27 cellular contexts compared by ENCODE assay signal in the genomic region with DNA sequence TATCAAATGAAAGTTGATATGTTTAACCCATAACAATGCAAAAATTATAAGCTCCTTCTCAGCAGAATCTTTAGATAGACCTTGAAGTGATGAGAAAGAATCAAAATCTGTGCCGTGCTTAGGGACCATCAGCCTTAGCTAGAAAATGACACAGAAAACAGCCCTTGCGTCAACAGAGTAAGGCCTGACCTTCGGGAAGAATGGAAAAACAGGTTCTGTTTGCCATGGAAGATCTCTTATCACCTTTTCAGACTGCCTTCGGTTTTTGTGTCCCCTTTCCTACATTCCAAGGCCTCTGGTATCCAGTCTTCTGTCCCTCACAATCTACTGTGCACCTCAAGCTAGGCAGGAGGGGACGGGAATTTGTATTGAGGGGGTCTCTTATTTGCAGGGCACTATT. TPM values are rescaled to one million over a fixed set of nuclear protein-coding genes. Genes with fewer than 3 reads are reported as not detected.
"Had no signal": no experiment of that assay in that cellular context is flagged by ENCODE, and none has a peak within 500 bp of the region (broad histone marks: within the 10 kb centered on the region; RNA-seq: fewer than 3 reads in every experiment).

No MANE protein-coding gene starts in this region.

- DNase-seq: activated B cell treated with CpG ODN at 0.5 μM for 24 hours; activated CD4-positive, alpha-beta T cell treated with anti-CD3 and anti-CD28 coated beads for 1 hour; activated CD4-positive, alpha-beta T cell treated with anti-CD3 and anti-CD28 coated beads, Interleukin-2, amount 10 ng/mL, durations not matched to agents 24 days and 14 days; activated CD4-positive, alpha-beta T cell treated with anti-CD3 and anti-CD28 coated beads, Interleukin-2, amount 50 U/mL, for 48 hours; activated CD8-positive, alpha-beta memory T cell treated with anti-CD3 and anti-CD28 coated beads, Interleukin-2, amount 10 ng/mL, durations not matched to agents 7 days and 5 days; activated gamma-delta T cell; activated naive CD4-positive, alpha-beta T cell treated with anti-CD3 and anti-CD28 coated beads, Interleukin-2, amount 10 ng/mL, durations not matched to agents 7 days and 5 days; activated naive CD8-positive, alpha-beta T cell treated with anti-CD3 and anti-CD28 coated beads for 36 hours; activated T-cell treated with anti-CD3 and anti-CD28 coated beads, Interleukin-2, amount 50 U/mL, for 4 hours; KG1; NCI-H1048; NCI-H1694; NCI-H2029; NCI-H2107; NCI-H2171 treated with DMSO at 0.1 percent for 48 hours; NCI-H226; NCI-H526; NCI-H82; SJCRH30; SK-N-SH; T-helper 1 cell had no signal

- ATAC-seq: activated CD8-positive, alpha-beta memory T cell treated with anti-CD3 and anti-CD28 coated beads, Interleukin-2, amount 10 ng/mL, durations not matched to agents 7 days and 5 days; activated T-cell treated with anti-CD3 and anti-CD28 coated beads, Interleukin-2, amount 50 U/mL, for 4 hours had no signal

- H3K27me3 Mint-ChIP-seq: activated B cell treated with CpG ODN at 0.5 μM for 24 hours; activated CD8-positive, alpha-beta memory T cell treated with anti-CD3 and anti-CD28 coated beads, Interleukin-2, amount 10 ng/mL, durations not matched to agents 7 days and 5 days; activated naive CD4-positive, alpha-beta T cell treated with anti-CD3 and anti-CD28 coated beads, Interleukin-2, amount 10 ng/mL, durations not matched to agents 7 days and 5 days; activated naive CD8-positive, alpha-beta T cell treated with anti-CD3 and anti-CD28 coated beads for 36 hours had no signal

- H3K36me3 Mint-ChIP-seq: activated CD8-positive, alpha-beta memory T cell treated with anti-CD3 and anti-CD28 coated beads, Interleukin-2, amount 10 ng/mL, durations not matched to agents 7 days and 5 days; activated naive CD4-positive, alpha-beta T cell treated with anti-CD3 and anti-CD28 coated beads, Interleukin-2, amount 10 ng/mL, durations not matched to agents 7 days and 5 days; activated naive CD8-positive, alpha-beta T cell treated with anti-CD3 and anti-CD28 coated beads for 36 hours; IgD-negative memory B cell had no signal

- H3K9me3 Mint-ChIP-seq: activated B cell treated with CpG ODN at 0.5 μM for 24 hours; activated naive CD4-positive, alpha-beta T cell treated with anti-CD3 and anti-CD28 coated beads, Interleukin-2, amount 10 ng/mL, durations not matched to agents 7 days and 5 days; activated naive CD8-positive, alpha-beta T cell treated with anti-CD3 and anti-CD28 coated beads for 36 hours; activated T-cell treated with anti-CD3 and anti-CD28 coated beads, Interleukin-2, amount 50 U/mL, for 4 hours had no signal

- H3K4me1 Mint-ChIP-seq: activated B cell treated with CpG ODN at 0.5 μM for 24 hours; activated CD4-positive, alpha-beta T cell treated with anti-CD3 and anti-CD28 coated beads, Interleukin-2, amount 10 ng/mL, durations not matched to agents 24 days and 14 days; activated CD8-positive, alpha-beta memory T cell treated with anti-CD3 and anti-CD28 coated beads, Interleukin-2, amount 10 ng/mL, durations not matched to agents 7 days and 5 days; activated naive CD4-positive, alpha-beta T cell treated with anti-CD3 and anti-CD28 coated beads, Interleukin-2, amount 10 ng/mL, durations not matched to agents 7 days and 5 days; IgD-negative memory B cell had no signal

- H3K4me3 Mint-ChIP-seq: activated B cell treated with CpG ODN at 0.5 μM for 24 hours; activated CD4-positive, alpha-beta T cell treated with anti-CD3 and anti-CD28 coated beads, Interleukin-2, amount 10 ng/mL, durations not matched to agents 24 days and 14 days; activated CD8-positive, alpha-beta memory T cell treated with anti-CD3 and anti-CD28 coated beads, Interleukin-2, amount 10 ng/mL, durations not matched to agents 7 days and 5 days; activated naive CD4-positive, alpha-beta T cell treated with anti-CD3 and anti-CD28 coated beads, Interleukin-2, amount 10 ng/mL, durations not matched to agents 7 days and 5 days; activated naive CD8-positive, alpha-beta T cell treated with anti-CD3 and anti-CD28 coated beads for 36 hours; activated T-cell treated with anti-CD3 and anti-CD28 coated beads, Interleukin-2, amount 50 U/mL, for 4 hours; IgD-negative memory B cell had no signal

- H3K27me3 ChIP-seq: SJCRH30 had no signal

- H3K9me3 ChIP-seq: SJCRH30, SK-N-SH had no signal

- H3K9ac ChIP-seq: SK-N-SH had no signal

- H3K36me3 ChIP-seq: SJCRH30 had no signal

- H3K27ac Mint-ChIP-seq: activated B cell treated with CpG ODN at 0.5 μM for 24 hours; activated CD4-positive, alpha-beta T cell treated with anti-CD3 and anti-CD28 coated beads, Interleukin-2, amount 10 ng/mL, durations not matched to agents 24 days and 14 days; activated CD8-positive, alpha-beta memory T cell treated with anti-CD3 and anti-CD28 coated beads, Interleukin-2, amount 10 ng/mL, durations not matched to agents 7 days and 5 days; activated naive CD4-positive, alpha-beta T cell treated with anti-CD3 and anti-CD28 coated beads, Interleukin-2, amount 10 ng/mL, durations not matched to agents 7 days and 5 days; activated naive CD8-positive, alpha-beta T cell treated with anti-CD3 and anti-CD28 coated beads for 36 hours; IgD-negative memory B cell had no signal

- H3K27ac ChIP-seq: SJCRH30 had no signal

- H3K4me3 ChIP-seq: SJCRH30 had no signal

- H3K4me2 ChIP-seq: SK-N-SH had no signal

RNA-seq across cellular contexts. Expression of gene DPT, which starts 37.6 kb away (rescaled TPM):
- total RNA-seq: activated B cell treated with CpG ODN at 0.5 μM for 24 hours; activated CD4-positive, alpha-beta T cell treated with anti-CD3 and anti-CD28 coated beads, Interleukin-2, amount 10 ng/mL, durations not matched to agents 24 days and 14 days; activated CD8-positive, alpha-beta memory T cell treated with anti-CD3 and anti-CD28 coated beads, Interleukin-2, amount 10 ng/mL, durations not matched to agents 7 days and 5 days; activated naive CD8-positive, alpha-beta T cell treated with anti-CD3 and anti-CD28 coated beads for 36 hours; activated T-cell treated with anti-CD3 and anti-CD28 coated beads, Interleukin-2, amount 50 U/mL, for 4 hours; LHCN-M2; M059J; NCI-H460; OCI-LY7; SJCRH30; T-helper 2 cell treated with Interferon-gamma antibody and Interleukin-4, amounts not matched to agents 100 ng/mL and 5 ng/mL, for 36 hours had no signal
- polyA plus RNA-seq: IgD-negative memory B cell had no signal
